ENCODE assay signal across 10 cellular contexts in the genomic region with DNA sequence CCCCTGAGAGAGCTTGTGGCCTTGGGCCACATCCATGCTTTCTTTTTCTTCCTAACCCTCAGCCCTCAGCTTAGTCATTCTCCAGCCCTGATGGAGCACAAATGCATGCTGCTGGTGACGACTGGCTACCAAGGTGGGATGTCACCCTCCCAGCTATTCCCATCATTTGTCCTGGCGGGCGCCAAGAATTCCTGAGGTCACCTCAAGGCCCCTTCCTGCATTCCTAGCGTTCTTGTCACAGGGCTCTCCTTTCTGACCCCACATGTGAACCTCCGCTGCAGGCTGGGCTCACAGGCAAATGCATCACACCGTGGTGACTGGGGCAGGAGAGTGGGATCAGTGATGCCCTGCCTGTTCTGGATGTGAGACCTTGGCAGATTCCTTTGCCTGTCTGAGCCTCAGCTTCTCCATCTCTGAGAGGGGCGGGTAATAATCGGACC. TPM values are rescaled to one million over a fixed set of nuclear protein-coding genes. Genes with fewer than 3 reads are reported as not detected.
A peak's percentile ranks its signal among the peaks of the same experiment; 100 is the strongest.
DNase-seq lines count a peak whose midpoint lies in the region; ATAC-seq and TF ChIP-seq lines count a peak whose summit lies in the region.
"Had no signal": no experiment of that assay in that cellular context is flagged by ENCODE, and none has a peak within 500 bp of the region (broad histone marks: within the 10 kb centered on the region; RNA-seq: fewer than 3 reads in every experiment).

No MANE protein-coding gene starts in this region.

- H2AK9ac ChIP-seq in IMR-90 (replicated peaks; ENCODE audit: low read depth, low read length, poor library complexity): peak overlapping the region; percentile 88

- no peak overlapping the region for H3K4me2 ChIP-seq in IMR-90 (ENCODE audit: low read depth, low read length)

- H2BK5ac ChIP-seq in IMR-90 (ENCODE audit: low read depth, low read length, poor library complexity, severe bottlenecking): peak overlapping the region; percentile 87

- BruUV-seq in IMR-90 (replicated peaks; lab: Mats Ljungman, UMichigan): no TSS peak

- H3K23ac ChIP-seq in IMR-90 (ENCODE audit: low read depth, low read length): peak overlapping the region; percentile 91

- POLR2A ChIA-PET in BJ (lab: Charles Lee): interaction anchor here (0.7 to 1.0 kb wide), 2 partner anchors 11 to 35 kb away, joined by 4 read pairs; no protein-coding TSS in a partner anchor
- POLR2A ChIA-PET in IMR-90 (lab: Charles Lee; ENCODE audit: unreplicated experiment): no interaction called here

- H3K14ac ChIP-seq in IMR-90 (replicated peaks; ENCODE audit: low read depth, low read length): peak overlapping the region; percentile 95

- H2BK15ac ChIP-seq in IMR-90 (ENCODE audit: low read depth, low read length): peak overlapping the region; percentile 97; the same call in 2 of the 3 replicates

- H3K4ac ChIP-seq in IMR-90 (ENCODE audit: low read depth, low read length): peak overlapping the region; percentile 98

- no peaks in the 10 kb centered on the region for H3K36me3 ChIP-seq in BJ (ENCODE audit: control insufficient read depth, insufficient read depth, low read length)
- no peaks in the 10 kb centered on the region for H3K36me3 ChIP-seq in IMR-90 (ENCODE audit: control insufficient read depth, insufficient read depth, low read length)

- TF ChIP-seq POLR2A in IMR-90 (IDR thresholded peaks at IDR 0.05; ENCODE audit: low read depth, low read length): no peak

- ATAC-seq in IMR-90 (ENCODE audit: low read depth) (peak; percentile 30), GM21619 (IDR thresholded peaks at IDR 0.05; ENCODE audit: unreplicated experiment) (no peak), HG03045 (IDR thresholded peaks at IDR 0.05; ENCODE audit: unreplicated experiment) (no peak)
- no peak for ATAC-seq in effector memory CD8-positive, alpha-beta T cell (replicated peaks)
- ATAC-seq: stimulated activated naive CD8-positive, alpha-beta T cell treated with anti-CD3 and anti-CD28 coated beads, Interleukin-15, amount 100 ng/mL, for 72 hours had no signal

- no peaks in the 10 kb centered on the region for H4K20me1 ChIP-seq in IMR-90 (ENCODE audit: insufficient read depth, low read length)

- WGBS in IMR-90 (ENCODE audit: extremely low coverage in 2 of 2, insufficient read length in 1 of 2), 2 experiments: 100% methylated on average over 1 of the region's 8 CpGs; no CpG with 5 or more reads in 1 of the 2 experiments

- peak overlapping the region; percentile 86 for H3K27ac ChIP-seq in IMR-90 (ENCODE audit: insufficient read depth, low read length)

- H3K18ac ChIP-seq in IMR-90 (ENCODE audit: low read depth, low read length): peak overlapping the region; percentile 68

- peak overlapping the region; percentile 98 for H2AK5ac ChIP-seq in IMR-90 (ENCODE audit: low read depth, low read length)

- in situ Hi-C loops in IMR-90 (cut with MboI; ENCODE audit: low sequenced_read_pairs): no loop called here

- H3K4me3 ChIP-seq in BJ (ENCODE audit: low read depth, low read length) (no peak overlapping the region), IMR-90 (ENCODE audit: insufficient read depth, low read depth, low read length) (no peak overlapping the region), choroid plexus epithelial cell (ENCODE audit: low read depth, low read length) (no peak overlapping the region)

- H3K56ac ChIP-seq in IMR-90 (ENCODE audit: extremely low read depth, insufficient read depth, low read length): peak overlapping the region; percentile 87

- peak overlapping the region; percentile 95 to 98 for H4K8ac ChIP-seq in IMR-90 (ENCODE audit: low read depth in 2 of 2, low read length in 2 of 2)

- H3K79me1 ChIP-seq in IMR-90 (ENCODE audit: low read depth in 1 of 2, low read length in 2 of 2): no peaks in the 10 kb centered on the region

- TF ChIP-seq CTCF in BJ (IDR thresholded peaks at IDR 0.05; ENCODE audit: insufficient read depth, low read depth, low read length) (no peak), IMR-90 (conservative IDR thresholded peaks at IDR 0.05; ENCODE audit: low read depth, low read length) (no peak), choroid plexus epithelial cell (conservative IDR thresholded peaks at IDR 0.05; ENCODE audit: low read depth, low read length) (no peak)

- H2AFZ ChIP-seq in IMR-90 (replicated peaks; ENCODE audit: low read length, poor library complexity): peak overlapping the region; percentile 77

- peak overlapping the region in 1 of 2 donors; percentile 61 for H3K4me3 Mint-ChIP-seq in effector memory CD8-positive, alpha-beta T cell

- H3K9me1 ChIP-seq in IMR-90 (ENCODE audit: insufficient read depth, low read length): peaks cover 34% of the 10 kb centered on the region

- no peaks in the 10 kb centered on the region for H3K9me3 Mint-ChIP-seq in effector memory CD8-positive, alpha-beta T cell
- H3K9me3 Mint-ChIP-seq: stimulated activated naive CD8-positive, alpha-beta T cell treated with anti-CD3 and anti-CD28 coated beads, Interleukin-15, amount 100 ng/mL, for 72 hours had no signal

- H3K27me3 ChIP-seq in BJ (ENCODE audit: control insufficient read depth, insufficient read depth, low read length) (no peaks in the 10 kb centered on the region), IMR-90 (ENCODE audit: control insufficient read depth, insufficient read depth, low read length) (no peaks in the 10 kb centered on the region)

- H3K27ac Mint-ChIP-seq in effector memory CD8-positive, alpha-beta T cell: peak overlapping the region in 1 of 2 donors; percentile 74

- H2BK20ac ChIP-seq in IMR-90 (ENCODE audit: low read depth, low read length): peak overlapping the region; percentile 99

- CTCF ChIA-PET in BJ (lab: Yijun Ruan, JAX): interaction anchor here (0.9 to 2.2 kb wide), 3 partner anchors 10 to 96 kb away, joined by 3 to 11 read pairs (median 6); no protein-coding TSS in a partner anchor
- CTCF ChIA-PET in IMR-90 (lab: Yijun Ruan, JAX): interaction anchor here (0.6 to 1.5 kb wide), 4 partner anchors 97 to 196 kb away, joined by 3 to 7 read pairs (median 5); no protein-coding TSS in a partner anchor

- peaks cover 13 to 19% of the 10 kb centered on the region in 2 donors for H3K4me1 Mint-ChIP-seq in effector memory CD8-positive, alpha-beta T cell (ENCODE audit: low read depth in 2 of 2)

- peaks cover 9 to 24% of the 10 kb centered on the region in 2 donors for H3K27me3 Mint-ChIP-seq in effector memory CD8-positive, alpha-beta T cell

- H2BK120ac ChIP-seq in IMR-90 (ENCODE audit: low read depth, low read length): peak overlapping the region; percentile 99

- peak overlapping the region; percentile 66 for H4K5ac ChIP-seq in IMR-90 (ENCODE audit: low read depth, low read length)

- DNase-seq in BJ (ENCODE audit: low read depth): peak; percentile 70
- DNase-seq in IMR-90: peak; percentile 93
- DNase-seq in choroid plexus epithelial cell (ENCODE audit: low read depth): peak; percentile 57
- DNase-seq in myocyte (ENCODE audit: low read depth): peak; percentile 93
- no peak for DNase-seq in effector memory CD8-positive, alpha-beta T cell
- DNase-seq in midbrain (lab: John Stamatoyannopoulos, UW): no peak
- DNase-seq: NCI-H774; stimulated activated naive CD8-positive, alpha-beta T cell treated with anti-CD3 and anti-CD28 coated beads, Interleukin-15, amount 100 ng/mL, for 72 hours had no signal

- peaks cover 26% of the 10 kb centered on the region for H3K4me1 ChIP-seq in IMR-90 (ENCODE audit: control insufficient read depth, insufficient read depth, low read length)

- dilution Hi-C loops in IMR-90 (cut with HindIII; ENCODE audit: low sequenced_read_pairs, unreplicated experiment): no loop called here

- no peak for TF ChIP-seq RAD21 in IMR-90 (IDR thresholded peaks at IDR 0.05; ENCODE audit: low read length)

- H3K9me3 ChIP-seq in IMR-90 (ENCODE audit: control insufficient read depth, insufficient read depth, low read length): no peaks in the 10 kb centered on the region

- peaks cover 1% of the 10 kb centered on the region for H3K36me3 Mint-ChIP-seq in effector memory CD8-positive, alpha-beta T cell (ENCODE audit: insufficient read depth)

- intact Hi-C loops in IMR-90 (cut with micrococcal nuclease): loop anchor here (5.0 kb wide), 2 partner anchors 53 to 98 kb away; partner anchors contain the start of gene IFFO2

- peak overlapping the region; percentile 98 for H4K91ac ChIP-seq in IMR-90 (ENCODE audit: insufficient read depth, low read depth, low read length)

- peak overlapping the region; percentile 22; the same call in 1 of the 2 replicates for H3K9ac ChIP-seq in IMR-90 (ENCODE audit: low read depth, low read length)

TF ChIP-seq in IMR-90, 13 proteins besides CTCF, POLR2A, EP300 and RAD21:
- TF ChIP-seq BHLHE40 (IDR thresholded peaks at IDR 0.05; ENCODE audit: low read depth, low read length) (peak; percentile 62), MAZ (IDR thresholded peaks at IDR 0.05; ENCODE audit: borderline replicate concordance, low read depth, low read length) (peak; percentile 18; the same call in 1 of the 2 replicates), NFE2L2 (IDR thresholded peaks at IDR 0.05; ENCODE audit: low read depth, low read length) (peak; percentile 59), FOS (IDR thresholded peaks at IDR 0.05; ENCODE audit: low read depth, low read length) (peak; percentile 18; the same call in 1 of the 2 replicates), RFX5 (IDR thresholded peaks at IDR 0.05; ENCODE audit: low read depth, low read length) (no peak), RCOR1 (IDR thresholded peaks at IDR 0.05; ENCODE audit: insufficient replicate concordance, low read length) (peak; percentile 42), MAFK (IDR thresholded peaks at IDR 0.05; ENCODE audit: low read depth, low read length) (no peak)

RNA-seq across cellular contexts. Expression of gene IFFO2, which starts 53.4 kb away (rescaled TPM):
- 11.1 and 15.0 TPM in 2 replicates for polyA plus RNA-seq in BJ (2011; rRNA removed)
- 18.4 and 24.7 TPM in 2 replicates for polyA minus RNA-seq in BJ (2011; rRNA and poly(A)+ RNA removed)
- total RNA-seq in IMR-90 (2012; rRNA removed): 13.6 and 14.5 TPM in 2 replicates
- polyA plus RNA-seq in IMR-90 (2012; rRNA removed): 18.1 and 18.2 TPM in 2 replicates
- 14.9 and 25.2 TPM in 2 replicates for polyA plus RNA-seq in IMR-90 (2012; cell fraction: cytosol; rRNA removed)
- 20.2 and 32.8 TPM in 2 replicates for polyA plus RNA-seq in IMR-90 (2012; cell fraction: nucleus; rRNA removed; ENCODE audit: low replicate concordance)
- 12.4 and 16.2 TPM in 2 replicates for total RNA-seq in myocyte
- polyA plus RNA-seq in myocyte (2012): 41.3 TPM

Comparison
In these comparisons a context has a peak if more than half of its experiments do, and no peak if none do; other contexts are left out.
1. DNase-seq: peak in BJ (single experiment), IMR-90 (single experiment), choroid plexus epithelial cell (single experiment) and myocyte (single experiment); none in effector memory CD8-positive, alpha-beta T cell (0 of 3) and midbrain (single experiment).